1 cellular context compared by ENCODE assay signal in the genomic region with DNA sequence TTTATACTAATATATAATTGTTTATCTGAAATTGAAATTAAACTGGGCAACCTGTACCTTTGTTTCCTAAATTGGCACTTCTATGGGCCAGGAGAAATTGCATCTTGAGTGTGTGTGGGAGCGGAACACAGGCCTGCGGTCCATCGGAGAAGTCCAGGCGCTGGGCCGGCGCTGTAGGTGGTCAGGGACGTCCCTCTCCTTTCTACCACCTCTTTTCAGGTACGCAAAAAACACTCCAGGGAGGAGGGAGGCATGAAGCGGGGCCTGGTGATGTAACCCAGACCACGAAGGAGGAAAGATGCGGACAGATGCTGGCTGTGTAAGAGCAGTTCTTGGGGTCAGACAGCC.
TF ChIP-seq lines count a peak whose summit lies in the region.

No MANE protein-coding gene starts in this region.

TF ChIP-seq in HepG2, 621 proteins besides CTCF, POLR2A, EP300 and RAD21:
- TF ChIP-seq ZFP36L1 (CRISPR knock-in tag; IDR thresholded peaks at IDR 0.05) (no peak), ZNF232 (CRISPR knock-in tag; IDR thresholded peaks at IDR 0.05; ENCODE audit: borderline replicate concordance) (no peak), ERF (CRISPR knock-in tag; IDR thresholded peaks at IDR 0.05) (no peak), FOXP1 (IDR thresholded peaks at IDR 0.05) (no peak), FOXP1 (CRISPR knock-in tag; IDR thresholded peaks at IDR 0.05) (no peak), SRF (IDR thresholded peaks at IDR 0.05; ENCODE audit: low read depth, low read length) (no peak), GABPA (IDR thresholded peaks at IDR 0.05; ENCODE audit: low read depth, low read length) (no peak), GABPA (CRISPR knock-in tag; IDR thresholded peaks at IDR 0.05; ENCODE audit: low read depth) (no peak), ZNF460 (CRISPR knock-in tag; IDR thresholded peaks at IDR 0.05; ENCODE audit: borderline replicate concordance) (no peak), AHDC1 (CRISPR knock-in tag; IDR thresholded peaks at IDR 0.05; ENCODE audit: borderline replicate concordance) (no peak), ZSCAN20 (CRISPR knock-in tag; IDR thresholded peaks at IDR 0.05; ENCODE audit: borderline replicate concordance) (no peak), ETS1 (CRISPR knock-in tag; IDR thresholded peaks at IDR 0.05) (no peak), ZNF431 (CRISPR knock-in tag; IDR thresholded peaks at IDR 0.05; ENCODE audit: borderline replicate concordance, low read depth) (no peak), MEIS2 (CRISPR knock-in tag; IDR thresholded peaks at IDR 0.05) (no peak), ZNF790 (CRISPR knock-in tag; IDR thresholded peaks at IDR 0.05; ENCODE audit: borderline replicate concordance) (no peak), FLYWCH1 (CRISPR knock-in tag; IDR thresholded peaks at IDR 0.05) (no peak), HOXA5 (CRISPR knock-in tag; IDR thresholded peaks at IDR 0.05) (no peak), HNF4A (CRISPR knock-in tag; IDR thresholded peaks at IDR 0.05) (no peak), ZNF644 (CRISPR knock-in tag; IDR thresholded peaks at IDR 0.05; ENCODE audit: low read depth) (no peak)
- TF ChIP-seq, protein P1, sequence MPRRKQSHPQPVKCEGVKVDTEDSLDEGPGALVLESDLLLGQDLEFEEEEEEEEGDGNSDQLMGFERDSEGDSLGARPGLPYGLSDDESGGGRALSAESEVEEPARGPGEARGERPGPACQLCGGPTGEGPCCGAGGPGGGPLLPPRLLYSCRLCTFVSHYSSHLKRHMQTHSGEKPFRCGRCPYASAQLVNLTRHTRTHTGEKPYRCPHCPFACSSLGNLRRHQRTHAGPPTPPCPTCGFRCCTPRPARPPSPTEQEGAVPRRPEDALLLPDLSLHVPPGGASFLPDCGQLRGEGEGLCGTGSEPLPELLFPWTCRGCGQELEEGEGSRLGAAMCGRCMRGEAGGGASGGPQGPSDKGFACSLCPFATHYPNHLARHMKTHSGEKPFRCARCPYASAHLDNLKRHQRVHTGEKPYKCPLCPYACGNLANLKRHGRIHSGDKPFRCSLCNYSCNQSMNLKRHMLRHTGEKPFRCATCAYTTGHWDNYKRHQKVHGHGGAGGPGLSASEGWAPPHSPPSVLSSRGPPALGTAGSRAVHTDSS (CRISPR knock-in tag; conservative IDR thresholded peaks at IDR 0.05) = no peak
- TF ChIP-seq, protein P2, sequence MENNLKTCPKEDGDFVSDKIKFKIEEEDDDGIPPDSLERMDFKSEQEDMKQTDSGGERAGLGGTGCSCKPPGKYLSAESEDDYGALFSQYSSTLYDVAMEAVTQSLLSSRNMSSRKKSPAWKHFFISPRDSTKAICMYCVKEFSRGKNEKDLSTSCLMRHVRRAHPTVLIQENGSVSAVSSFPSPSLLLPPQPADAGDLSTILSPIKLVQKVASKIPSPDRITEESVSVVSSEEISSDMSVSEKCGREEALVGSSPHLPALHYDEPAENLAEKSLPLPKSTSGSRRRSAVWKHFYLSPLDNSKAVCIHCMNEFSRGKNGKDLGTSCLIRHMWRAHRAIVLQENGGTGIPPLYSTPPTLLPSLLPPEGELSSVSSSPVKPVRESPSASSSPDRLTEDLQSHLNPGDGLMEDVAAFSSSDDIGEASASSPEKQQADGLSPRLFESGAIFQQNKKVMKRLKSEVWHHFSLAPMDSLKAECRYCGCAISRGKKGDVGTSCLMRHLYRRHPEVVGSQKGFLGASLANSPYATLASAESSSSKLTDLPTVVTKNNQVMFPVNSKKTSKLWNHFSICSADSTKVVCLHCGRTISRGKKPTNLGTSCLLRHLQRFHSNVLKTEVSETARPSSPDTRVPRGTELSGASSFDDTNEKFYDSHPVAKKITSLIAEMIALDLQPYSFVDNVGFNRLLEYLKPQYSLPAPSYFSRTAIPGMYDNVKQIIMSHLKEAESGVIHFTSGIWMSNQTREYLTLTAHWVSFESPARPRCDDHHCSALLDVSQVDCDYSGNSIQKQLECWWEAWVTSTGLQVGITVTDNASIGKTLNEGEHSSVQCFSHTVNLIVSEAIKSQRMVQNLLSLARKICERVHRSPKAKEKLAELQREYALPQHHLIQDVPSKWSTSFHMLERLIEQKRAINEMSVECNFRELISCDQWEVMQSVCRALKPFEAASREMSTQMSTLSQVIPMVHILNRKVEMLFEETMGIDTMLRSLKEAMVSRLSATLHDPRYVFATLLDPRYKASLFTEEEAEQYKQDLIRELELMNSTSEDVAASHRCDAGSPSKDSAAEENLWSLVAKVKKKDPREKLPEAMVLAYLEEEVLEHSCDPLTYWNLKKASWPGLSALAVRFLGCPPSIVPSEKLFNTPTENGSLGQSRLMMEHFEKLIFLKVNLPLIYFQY (CRISPR knock-in tag; IDR thresholded peaks at IDR 0.05; ENCODE audit: borderline replicate concordance) = no peak
- TF ChIP-seq, protein P3, sequence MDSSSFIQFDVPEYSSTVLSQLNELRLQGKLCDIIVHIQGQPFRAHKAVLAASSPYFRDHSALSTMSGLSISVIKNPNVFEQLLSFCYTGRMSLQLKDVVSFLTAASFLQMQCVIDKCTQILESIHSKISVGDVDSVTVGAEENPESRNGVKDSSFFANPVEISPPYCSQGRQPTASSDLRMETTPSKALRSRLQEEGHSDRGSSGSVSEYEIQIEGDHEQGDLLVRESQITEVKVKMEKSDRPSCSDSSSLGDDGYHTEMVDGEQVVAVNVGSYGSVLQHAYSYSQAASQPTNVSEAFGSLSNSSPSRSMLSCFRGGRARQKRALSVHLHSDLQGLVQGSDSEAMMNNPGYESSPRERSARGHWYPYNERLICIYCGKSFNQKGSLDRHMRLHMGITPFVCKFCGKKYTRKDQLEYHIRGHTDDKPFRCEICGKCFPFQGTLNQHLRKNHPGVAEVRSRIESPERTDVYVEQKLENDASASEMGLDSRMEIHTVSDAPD (CRISPR knock-in tag; IDR thresholded peaks at IDR 0.05) = no peak
